9 cellular contexts compared by ENCODE assay signal in the genomic region with DNA sequence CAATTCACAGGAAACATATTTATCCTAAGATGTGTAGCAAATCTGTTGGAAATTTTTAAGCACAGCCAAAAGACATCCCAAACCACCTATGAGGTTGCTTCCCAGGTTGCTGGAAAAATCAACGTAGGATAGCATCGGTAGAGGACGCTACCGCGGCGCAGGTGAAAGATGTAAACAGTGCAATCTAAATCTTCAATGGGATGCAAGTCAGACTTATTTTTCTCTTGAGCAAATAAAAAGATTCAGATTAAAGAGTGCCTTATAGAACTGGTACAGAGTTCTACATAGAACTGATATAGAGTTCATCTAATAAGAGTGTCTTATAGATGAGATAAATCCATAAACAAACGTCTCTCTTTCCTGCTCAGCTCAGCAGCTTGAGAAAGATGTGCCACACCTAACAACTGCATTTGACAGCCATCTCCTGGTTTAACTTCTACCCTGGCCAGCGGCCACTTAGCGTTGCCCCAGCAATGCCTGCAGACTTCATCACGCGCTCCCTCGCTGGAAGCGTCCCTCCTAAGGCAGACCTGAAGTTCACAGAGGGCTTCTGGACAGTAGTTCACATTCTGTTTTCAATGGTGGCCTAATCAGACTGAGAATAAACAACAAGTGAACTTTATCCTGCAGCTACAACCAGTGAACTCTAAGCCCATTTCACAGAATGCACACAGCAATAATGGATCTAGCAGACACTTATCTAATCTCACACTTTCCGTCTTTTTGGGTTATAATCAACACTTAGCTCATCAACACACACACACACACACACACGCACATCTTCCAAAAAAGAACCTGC.
A peak's percentile ranks its signal among the peaks of the same experiment; 100 is the strongest.
DNase-seq lines count a peak whose midpoint lies in the region; ATAC-seq and TF ChIP-seq lines count a peak whose summit lies in the region.
"Had no signal": no experiment of that assay in that cellular context is flagged by ENCODE, and none has a peak within 500 bp of the region (broad histone marks: within the 10 kb centered on the region; RNA-seq: fewer than 3 reads in every experiment).

No MANE protein-coding gene starts in this region.

- CTCF ChIA-PET in Panc1 (lab: Charles Lee): interaction anchor here (1.3 kb wide), 1 partner anchor 129 kb away, joined by 3 read pairs; no protein-coding TSS in a partner anchor
- CTCF ChIA-PET in HEK293T (lab: Yijun Ruan, JAX): no interaction called here
- CTCF ChIA-PET in GM10248 (lab: Yijun Ruan, JAX): interaction anchor here (0.7 to 3.2 kb wide), 2 partner anchors 13 to 120 kb away, joined by 3 to 19 read pairs; no protein-coding TSS in a partner anchor

- H3K36me3 ChIP-seq in Panc1 (ENCODE audit: control insufficient read depth, insufficient read depth, low read length): no peaks in the 10 kb centered on the region
- H3K36me3 ChIP-seq in esophagus (ENCODE audit: control insufficient read depth in 2 of 2, insufficient read depth in 2 of 2, low read length in 1 of 2): no peaks in the 10 kb centered on the region
- no peaks in the 10 kb centered on the region for H3K36me3 ChIP-seq in neutrophil

- H3K9me3 ChIP-seq in Panc1 (ENCODE audit: control insufficient read depth, insufficient read depth, low read depth, low read length) (no peaks in the 10 kb centered on the region), esophagus (ENCODE audit: control insufficient read depth in 2 of 2, insufficient read depth in 1 of 2, low read depth in 1 of 2, low read length in 1 of 2) (no peaks in the 10 kb centered on the region), neutrophil (no peaks in the 10 kb centered on the region)

- peak overlapping the region; percentile 100 for H3K27ac ChIP-seq in C4-2B
- H3K27ac ChIP-seq in Panc1 (ENCODE audit: low read length): peak overlapping the region; percentile 100
- peak overlapping the region; percentile 38 to 67 for H3K27ac ChIP-seq in esophagus (ENCODE audit: low read depth in 2 of 2, low read length in 1 of 2)
- H3K27ac ChIP-seq in neutrophil: peak overlapping the region; percentile 97

- in situ Hi-C loops in Panc1 (cut with HindIII; ENCODE audit: low pct_unique_long_range_greater_than_20kb, low sequenced_read_pairs): loop anchor here (25.0 kb wide), 1 partner anchor 352 kb away; the partner anchor contains the start of gene IRF2BP2

- 58 to 70% methylated on average over 15 of the region's 15 CpGs for WGBS in esophagus, 2 donors

- H3K4me3 ChIP-seq in Panc1 (ENCODE audit: low read depth in 2 of 2, low read length in 2 of 2): peak overlapping the region in 1 of 2 experiments; percentile 29; a peak in 1 of 4 replicates
- H3K4me3 ChIP-seq in esophagus (ENCODE audit: low read depth in 1 of 2, low read length in 2 of 2): no peak overlapping the region
- peak overlapping the region; percentile 5 to 37 for H3K4me3 ChIP-seq in neutrophil (ENCODE audit: low read depth in 1 of 2, low read length in 1 of 2)

- BruUV-seq in Panc1 (replicated peaks; lab: Mats Ljungman, UMichigan): no TSS peak

- intact Hi-C loops in Panc1 (cut with micrococcal nuclease; ENCODE audit: unreplicated experiment): loop anchor here (5.0 kb wide), 2 partner anchors 118 to 467 kb away; no protein-coding TSS in a partner anchor

- no peak for DNase-seq in Panc1 (ENCODE audit: low read depth, low spot score)
- no peak for DNase-seq in HEK293T (ENCODE audit: extremely low spot score)
- no peak for DNase-seq in amniotic stem cell (lab: John Stamatoyannopoulos, UW)
- no peak for DNase-seq in NOMO-1 treated with dmso at 0.1 percent for 144 hours (lab: John Stamatoyannopoulos, UW; ENCODE audit: unreplicated experiment)
- DNase-seq in GM10248 (ENCODE audit: extremely low spot score): no peak
- DNase-seq: NCI-H446 had no signal

- peak; percentile 24 for ATAC-seq in Panc1

- POLR2A ChIA-PET in Panc1 (lab: Charles Lee): interaction anchor here (1.1 to 1.6 kb wide), 2 partner anchors 38 to 240 kb away, joined by 3 to 6 read pairs; no protein-coding TSS in a partner anchor
- POLR2A ChIA-PET in HEK293T (lab: Yijun Ruan, JAX): no interaction called here
- POLR2A ChIA-PET in GM10248 (lab: Yijun Ruan, JAX): no interaction called here

- H3K27me3 ChIP-seq in Panc1 (ENCODE audit: control insufficient read depth, insufficient read depth, low read length) (no peaks in the 10 kb centered on the region), esophagus (ENCODE audit: control insufficient read depth in 1 of 2, insufficient read depth in 2 of 2, low read length in 2 of 2) (no peaks in the 10 kb centered on the region), neutrophil (no peaks in the 10 kb centered on the region)

- TF ChIP-seq CTCF in C4-2B (conservative IDR thresholded peaks at IDR 0.05) (no peak), Panc1 (IDR thresholded peaks at IDR 0.05) (no peak; the same call in 1 of the 2 replicates), neutrophil (IDR thresholded peaks at IDR 0.05) (no peak), GM10248 (IDR thresholded peaks at IDR 0.05; ENCODE audit: control extremely low read depth, extremely low read depth, low read depth, missing control alignments) (no peak)

- peaks cover 70% of the 10 kb centered on the region for H3K4me1 ChIP-seq in Panc1 (ENCODE audit: control insufficient read depth, insufficient read depth, low read length)
- H3K4me1 ChIP-seq in esophagus (ENCODE audit: control insufficient read depth in 2 of 2, insufficient read depth in 2 of 2, low read length in 1 of 2): peaks cover 0 to 15% of the 10 kb centered on the region in 2 donors
- H3K4me1 ChIP-seq in neutrophil (ENCODE audit: control insufficient read depth in 1 of 2, insufficient read depth in 1 of 2, low read depth in 1 of 2, low read length in 1 of 2): peaks cover 96 to 99% of the 10 kb centered on the region in 2 experiments

TF ChIP-seq in HEK293T, 16 proteins besides CTCF, POLR2A, EP300 and RAD21:
- TF ChIP-seq BHLHE40 (IDR thresholded peaks at IDR 0.05; ENCODE audit: borderline replicate concordance) (no peak), FOXM1 (IDR thresholded peaks at IDR 0.05; ENCODE audit: borderline replicate concordance) (no peak), FOXA1 (IDR thresholded peaks at IDR 0.05) (no peak), LEF1 (IDR thresholded peaks at IDR 0.05; ENCODE audit: borderline replicate concordance) (no peak), L3MBTL2 (conservative IDR thresholded peaks at IDR 0.05) (no peak), NFRKB (IDR thresholded peaks at IDR 0.05) (no peak), SUZ12 (IDR thresholded peaks at IDR 0.05) (no peak), CTBP1 (IDR thresholded peaks at IDR 0.05; ENCODE audit: borderline replicate concordance) (no peak), TARDBP (IDR thresholded peaks at IDR 0.05) (no peak), HDGF (IDR thresholded peaks at IDR 0.05; ENCODE audit: borderline replicate concordance) (no peak), FOXK2 (IDR thresholded peaks at IDR 0.05) (no peak), ELF4 (IDR thresholded peaks at IDR 0.05) (no peak)
- TF ChIP-seq, protein P1, sequence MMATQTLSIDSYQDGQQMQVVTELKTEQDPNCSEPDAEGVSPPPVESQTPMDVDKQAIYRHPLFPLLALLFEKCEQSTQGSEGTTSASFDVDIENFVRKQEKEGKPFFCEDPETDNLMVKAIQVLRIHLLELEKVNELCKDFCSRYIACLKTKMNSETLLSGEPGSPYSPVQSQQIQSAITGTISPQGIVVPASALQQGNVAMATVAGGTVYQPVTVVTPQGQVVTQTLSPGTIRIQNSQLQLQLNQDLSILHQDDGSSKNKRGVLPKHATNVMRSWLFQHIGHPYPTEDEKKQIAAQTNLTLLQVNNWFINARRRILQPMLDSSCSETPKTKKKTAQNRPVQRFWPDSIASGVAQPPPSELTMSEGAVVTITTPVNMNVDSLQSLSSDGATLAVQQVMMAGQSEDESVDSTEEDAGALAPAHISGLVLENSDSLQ (IDR thresholded peaks at IDR 0.05): no peak
TF ChIP-seq in HEK293T: peak in this region for 0.

Comparison
In these comparisons a context has a peak if more than half of its experiments do, and no peak if none do; other contexts are left out.
1. H3K4me3 ChIP-seq: peak in neutrophil (2 of 2); none in esophagus (0 of 2).
2. Peak in every context shown above with its lines, with median percentiles within 50 percentile points of each other: H3K27ac ChIP-seq.